In genomic region chr7:149322737-149323136, GRCh38 we compare ENCODE assay signal across 24 cellular contexts.
A peak's percentile ranks its signal among the peaks of the same experiment; 100 is the strongest.
DNase-seq lines count a peak whose midpoint lies in the region; ATAC-seq, FAIRE-seq and TF ChIP-seq lines count a peak whose summit lies in the region.
"Had no signal": no experiment of that assay in that cellular context is flagged by ENCODE, and none has a peak within 500 bp of the region (broad histone marks: within the 10 kb centered on the region; RNA-seq: fewer than 3 reads in every experiment).

No MANE protein-coding gene starts in this region.

- H3K36me3 ChIP-seq in ACC112 (ENCODE audit: insufficient read depth, low read length), result no peaks in the 10 kb centered on the region
- H3K36me3 ChIP-seq in CD8-positive, alpha-beta memory T cell (ENCODE audit: insufficient read depth, low read length), result no peaks in the 10 kb centered on the region
- no peaks in the 10 kb centered on the region for H3K36me3 ChIP-seq in fibroblast of lung (ENCODE audit: control insufficient read depth, insufficient read depth, low read length)
- H3K36me3 ChIP-seq: breast epithelium, MG63 had no signal

- H3K79me2 ChIP-seq in ACC112 (ENCODE audit: control insufficient read depth, insufficient read depth, low read length, unreplicated experiment), result no peaks in the 10 kb centered on the region
- H3K79me2 ChIP-seq in fibroblast of lung (ENCODE audit: control insufficient read depth, insufficient read depth, low read length), result no peaks in the 10 kb centered on the region

- TF ChIP-seq CTCF in fibroblast of lung (conservative IDR thresholded peaks at IDR 0.05 in 1 of 2, IDR thresholded peaks at IDR 0.05 in 1 of 2; ENCODE audit: low read depth in 1 of 2, low read length in 2 of 2) (no peak), D721Med (IDR thresholded peaks at IDR 0.05; ENCODE audit: insufficient read depth, missing control alignments) (no peak)

- H3K9me3 ChIP-seq in CD8-positive, alpha-beta memory T cell (ENCODE audit: low read length), result no peaks in the 10 kb centered on the region
- no peaks in the 10 kb centered on the region for H3K9me3 ChIP-seq in fibroblast of lung (ENCODE audit: control insufficient read depth, insufficient read depth, low read depth, low read length)
- H3K9me3 ChIP-seq: breast epithelium, MG63, testis had no signal

- peak overlapping the region; percentile 67 for H3K27ac ChIP-seq in ACC112 (ENCODE audit: low read depth, low read length)
- H3K27ac ChIP-seq in CD8-positive, alpha-beta memory T cell (ENCODE audit: low read depth, low read length), result no peak overlapping the region
- H3K27ac ChIP-seq in fibroblast of lung (ENCODE audit: insufficient read depth, low read length), result no peak overlapping the region
- H3K27ac ChIP-seq: breast epithelium, C4-2B, testis had no signal

- H3K27me3 Mint-ChIP-seq in CD8-positive, alpha-beta memory T cell, result peaks cover 6 to 36% of the 10 kb centered on the region in 2 donors
- peaks cover 20 to 22% of the 10 kb centered on the region in 2 donors for H3K27me3 Mint-ChIP-seq in natural killer cell treated with Interleukin-12 subunit alpha and Interleukin-12 subunit beta and Interleukin-15 and Interleukin-18, amount 100 ng/mL, for 72 hours

- peaks cover 0 to 5% (median 2%) of the 10 kb centered on the region in 3 donors for H3K36me3 Mint-ChIP-seq in CD8-positive, alpha-beta memory T cell
- peaks cover 6% of the 10 kb centered on the region for H3K36me3 Mint-ChIP-seq in natural killer cell treated with Interleukin-12 subunit alpha and Interleukin-12 subunit beta and Interleukin-15 and Interleukin-18, amount 100 ng/mL, for 72 hours

- peak overlapping the region in 1 of 8 donors; percentile 73 for H3K27ac Mint-ChIP-seq in CD8-positive, alpha-beta memory T cell
- no peak overlapping the region for H3K27ac Mint-ChIP-seq in natural killer cell treated with Interleukin-12 subunit alpha and Interleukin-12 subunit beta and Interleukin-15 and Interleukin-18, amount 100 ng/mL, for 72 hours

- H3K4me2 ChIP-seq in fibroblast of lung (ENCODE audit: extremely low read depth, insufficient read depth, low read length), result peak overlapping the region; percentile 81

- no peaks in the 10 kb centered on the region for H3K4me1 ChIP-seq in ACC112 (ENCODE audit: control insufficient read depth, insufficient read depth, low read length, unreplicated experiment)
- H3K4me1 ChIP-seq in CD8-positive, alpha-beta memory T cell (ENCODE audit: insufficient read depth, low read length), result no peaks in the 10 kb centered on the region
- no peaks in the 10 kb centered on the region for H3K4me1 ChIP-seq in fibroblast of lung (ENCODE audit: control insufficient read depth, extremely low read depth, insufficient read depth, low read length)
- H3K4me1 ChIP-seq: breast epithelium, testis had no signal

- DNase-seq in CD8-positive, alpha-beta memory T cell, result no peak
- DNase-seq in fibroblast of lung (ENCODE audit: low read depth in 2 of 2) (no peak), D721Med (ENCODE audit: insufficient read length, low spot score) (no peak), Ammon's horn (ENCODE audit: low spot score) (no peak)
- DNase-seq in natural killer cell treated with Interleukin-12 subunit alpha and Interleukin-12 subunit beta and Interleukin-15 and Interleukin-18, amount 100 ng/mL, for 72 hours (ENCODE audit: low spot score), result no peak
- DNase-seq: activated CD4-positive, alpha-beta T cell treated with anti-CD3 and anti-CD28 coated beads for 1 hour; activated T-cell treated with anti-CD3 and anti-CD28 coated beads, Interleukin-2, amount 50 U/mL, for 1 hour; Calu3; effector CD4-positive, alpha-beta T cell; hippocampal formation; KBM-7; NCI-H2029; NCI-H526; NK-92 treated with Interleukin-12 subunit alpha and Interleukin-12 subunit beta, amount 100 ng/mL, for 24 hours; stimulated activated CD4-positive, alpha-beta T cell treated with anti-CD3 and anti-CD28 coated beads, Interleukin-1b, Interleukin-23, amount 100 ng/mL, for 48 hours; stimulated activated naive CD4-positive, alpha-beta T cell treated with Interleukin-2 at 50 U/mL for 16 hours; testis had no signal

- no peaks in the 10 kb centered on the region for H3K9me3 Mint-ChIP-seq in CD8-positive, alpha-beta memory T cell
- no peaks in the 10 kb centered on the region for H3K9me3 Mint-ChIP-seq in natural killer cell treated with Interleukin-12 subunit alpha and Interleukin-12 subunit beta and Interleukin-15 and Interleukin-18, amount 100 ng/mL, for 72 hours

- peak overlapping the region in 4 of 7 donors; percentile 25 to 83 (median 52) for H3K4me3 Mint-ChIP-seq in CD8-positive, alpha-beta memory T cell
- H3K4me3 Mint-ChIP-seq in natural killer cell treated with Interleukin-12 subunit alpha and Interleukin-12 subunit beta and Interleukin-15 and Interleukin-18, amount 100 ng/mL, for 72 hours, result no peak overlapping the region
- H3K4me3 Mint-ChIP-seq: neural crest cell had no signal

- peak overlapping the region; percentile 89 for H3K4me3 ChIP-seq in ACC112 (ENCODE audit: low read depth, low read length)
- no peak overlapping the region for H3K4me3 ChIP-seq in CD8-positive, alpha-beta memory T cell (ENCODE audit: low read length)
- no peak overlapping the region for H3K4me3 ChIP-seq in fibroblast of lung (replicated peaks in 1 of 4; ENCODE audit: control extremely low read depth in 1 of 4, insufficient read depth in 1 of 4, low read depth in 3 of 4, low read length in 4 of 4)

- peaks cover 9 to 14% (median 13%) of the 10 kb centered on the region in 3 donors for H3K4me1 Mint-ChIP-seq in CD8-positive, alpha-beta memory T cell
- peaks cover 8 to 11% of the 10 kb centered on the region in 2 donors for H3K4me1 Mint-ChIP-seq in natural killer cell treated with Interleukin-12 subunit alpha and Interleukin-12 subunit beta and Interleukin-15 and Interleukin-18, amount 100 ng/mL, for 72 hours (ENCODE audit: low read depth in 2 of 2)
- H3K4me1 Mint-ChIP-seq: neural crest cell had no signal

- no peaks in the 10 kb centered on the region for H4K20me1 ChIP-seq in fibroblast of lung (ENCODE audit: control insufficient read depth, extremely low read depth, insufficient read depth, low read length)

- H3K27me3 ChIP-seq in ACC112 (ENCODE audit: insufficient read depth, low read length) (peaks cover 12% of the 10 kb centered on the region; the same call in 1 of the 2 replicates), fibroblast of lung (ENCODE audit: control insufficient read depth, insufficient read depth, low read length) (no peaks in the 10 kb centered on the region)
- peaks cover 7% of the 10 kb centered on the region for H3K27me3 ChIP-seq in CD8-positive, alpha-beta memory T cell (ENCODE audit: insufficient read depth, low read length, poor library complexity, severe bottlenecking)
- H3K27me3 ChIP-seq: breast epithelium, MG63, testis had no signal

- ATAC-seq in natural killer cell treated with Interleukin-12 subunit alpha and Interleukin-12 subunit beta and Interleukin-15 and Interleukin-18, amount 100 ng/mL, for 72 hours, result no peak
- no peak for ATAC-seq in HG03521 (IDR thresholded peaks at IDR 0.05; ENCODE audit: unreplicated experiment)

- H3K9ac ChIP-seq in fibroblast of lung (ENCODE audit: insufficient read depth, low read length), result no peak overlapping the region

- peak overlapping the region; percentile 99 for H2AFZ ChIP-seq in ACC112 (ENCODE audit: low read length, unreplicated experiment)
- no peak overlapping the region for H2AFZ ChIP-seq in fibroblast of lung (ENCODE audit: low read length)

- POLR2A ChIA-PET in CD8-positive, alpha-beta memory T cell (lab: Charles Lee), result no interaction called here

- CTCF ChIA-PET in CD8-positive, alpha-beta memory T cell (lab: Charles Lee), result interaction anchor here (1.4 kb wide), 1 partner anchor 8 kb away, joined by 3 read pairs; no protein-coding TSS in a partner anchor

- FAIRE-seq in TTC549 (lab: Jason Lieb, UNC), result peak; percentile 31
- no peak for FAIRE-seq in D721Med (lab: Jason Lieb, UNC)
